Comparison of ENCODE assay signal across 14 cellular contexts in the genomic region with DNA sequence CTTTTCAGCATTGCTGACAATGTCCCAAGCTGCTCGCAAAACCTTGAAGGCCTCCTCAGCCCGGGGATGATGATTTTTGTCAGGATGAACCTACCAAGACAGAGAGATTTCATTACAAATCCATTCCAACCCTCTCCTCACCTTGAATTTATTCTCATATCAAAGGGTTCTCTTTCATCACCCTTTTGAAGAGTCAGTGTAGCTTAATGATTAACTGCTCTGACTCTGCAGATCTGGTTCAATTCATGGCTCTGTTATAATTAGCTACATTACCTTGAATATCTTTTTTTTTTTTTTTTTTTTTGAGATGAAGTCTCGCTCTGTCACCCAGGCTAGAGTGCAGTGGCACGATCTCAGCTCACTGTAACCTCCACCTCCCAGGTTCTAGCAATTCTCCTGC. TPM values are rescaled to one million over a fixed set of nuclear protein-coding genes. Genes with fewer than 3 reads are reported as not detected.
DNase-seq lines count a peak whose midpoint lies in the region; ATAC-seq and TF ChIP-seq lines count a peak whose summit lies in the region.
"Had no signal": no experiment of that assay in that cellular context is flagged by ENCODE, and none has a peak within 500 bp of the region (broad histone marks: within the 10 kb centered on the region; RNA-seq: fewer than 3 reads in every experiment).

No MANE protein-coding gene starts in this region.

- H3K4me3 ChIP-seq in ovary (no peak overlapping the region), brain microvascular endothelial cell (ENCODE audit: low read depth, low read length) (no peak overlapping the region)
- H3K4me3 ChIP-seq: BLaER1 treated with 17β-estradiol and CSF1 and Interleukin-3, amounts not matched to agents 10 nM and 100 nM; right atrium auricular region; SK-N-MC had no signal

- TF ChIP-seq EP300 in ovary (IDR thresholded peaks at IDR 0.05) = no peak

- no peak overlapping the region for H3K4me3 Mint-ChIP-seq in Calu3 (ENCODE audit: low read depth, unreplicated experiment)
- H3K4me3 Mint-ChIP-seq in activated T-helper 2 cell treated with anti-CD3 and anti-CD28 coated beads, Interferon-gamma antibody, Interleukin-2, Interleukin-4, amounts not matched to agents 10 μg/mL and 5 μg/mL and 100 μg/mL, durations not matched to agents 14 hours and 24 hours and 36 hours (ENCODE audit: low read depth) = no peak overlapping the region
- no peak overlapping the region for H3K4me3 Mint-ChIP-seq in memory B cell

- H3K27me3 Mint-ChIP-seq in Calu3 (ENCODE audit: unreplicated experiment) = no peaks in the 10 kb centered on the region
- H3K27me3 Mint-ChIP-seq in activated T-helper 2 cell treated with anti-CD3 and anti-CD28 coated beads, Interferon-gamma antibody, Interleukin-2, Interleukin-4, amounts not matched to agents 10 μg/mL and 5 μg/mL and 100 μg/mL, durations not matched to agents 14 hours and 24 hours and 36 hours (ENCODE audit: low read depth) = no peaks in the 10 kb centered on the region
- H3K27me3 Mint-ChIP-seq in memory B cell = no peaks in the 10 kb centered on the region

- peaks cover 6% of the 10 kb centered on the region for H3K4me1 ChIP-seq in ovary (ENCODE audit: insufficient read depth)

- H3K27me3 ChIP-seq in ovary = no peaks in the 10 kb centered on the region
- no peaks in the 10 kb centered on the region for H3K27me3 ChIP-seq in brain microvascular endothelial cell (replicated peaks)
- H3K27me3 ChIP-seq: BLaER1 treated with 17β-estradiol and CSF1 and Interleukin-3, amounts not matched to agents 10 nM and 100 nM; right atrium auricular region had no signal

- in situ Hi-C loops in ACHN (cut with HindIII; ENCODE audit: low pct_ligation_motif_present, low pct_unique_long_range_greater_than_20kb, low sequenced_read_pairs) (no loop called here), brain microvascular endothelial cell (cut with HindIII; ENCODE audit: low pct_ligation_motif_present, low sequenced_read_pairs) (no loop called here)

- no peaks in the 10 kb centered on the region for H3K9me3 ChIP-seq in ovary
- H3K9me3 ChIP-seq: BLaER1 treated with 17β-estradiol and CSF1 and Interleukin-3, amounts not matched to agents 10 nM and 100 nM; right atrium auricular region had no signal

- CTCF ChIA-PET in Calu3 (lab: Charles Lee) = interaction anchor here (0.6 to 1.9 kb wide), 6 partner anchors 35 to 132 kb away, joined by 3 to 9 read pairs (median 6); no protein-coding TSS in a partner anchor

- TF ChIP-seq POLR2A in ovary (IDR thresholded peaks at IDR 0.05) = no peak

- H3K27ac Mint-ChIP-seq in Calu3 (ENCODE audit: unreplicated experiment) = peak overlapping the region; percentile 84
- H3K27ac Mint-ChIP-seq in activated T-helper 2 cell treated with anti-CD3 and anti-CD28 coated beads, Interferon-gamma antibody, Interleukin-2, Interleukin-4, amounts not matched to agents 10 μg/mL and 5 μg/mL and 100 μg/mL, durations not matched to agents 14 hours and 24 hours and 36 hours = peak overlapping the region; percentile 18
- H3K27ac Mint-ChIP-seq in memory B cell = peak overlapping the region; percentile 71

- H3K9me3 Mint-ChIP-seq in Calu3 (ENCODE audit: low read depth, unreplicated experiment) (no peaks in the 10 kb centered on the region), memory B cell (no peaks in the 10 kb centered on the region)
- no peaks in the 10 kb centered on the region for H3K9me3 Mint-ChIP-seq in activated T-helper 2 cell treated with anti-CD3 and anti-CD28 coated beads, Interferon-gamma antibody, Interleukin-2, Interleukin-4, amounts not matched to agents 10 μg/mL and 5 μg/mL and 100 μg/mL, durations not matched to agents 14 hours and 24 hours and 36 hours

- TF ChIP-seq CTCF in Calu3 (IDR thresholded peaks at IDR 0.05; ENCODE audit: unreplicated experiment) (no peak), ovary (IDR thresholded peaks at IDR 0.05) (no peak), brain microvascular endothelial cell (IDR thresholded peaks at IDR 0.05; ENCODE audit: low read depth, low read length, missing control alignments) (no peak)

- 87 to 89% (median 87%) methylated on average over 4 of the region's 4 CpGs for WGBS in ovary, 3 donors

- H3K27ac ChIP-seq in ovary (no peak overlapping the region), brain microvascular endothelial cell (no peak overlapping the region)
- H3K27ac ChIP-seq: BLaER1 treated with 17β-estradiol and CSF1 and Interleukin-3, amounts not matched to agents 10 nM and 100 nM; right atrium auricular region had no signal

- ATAC-seq in memory B cell (ENCODE audit: low read depth) = no peak

- intact Hi-C loops in Calu3 (cut with micrococcal nuclease; ENCODE audit: unreplicated experiment) = no loop called here
- intact Hi-C loops in activated T-helper 2 cell treated with anti-CD3 and anti-CD28 coated beads, Interferon-gamma antibody, Interleukin-2, Interleukin-4, amounts not matched to agents 10 μg/mL and 5 μg/mL and 100 μg/mL, durations not matched to agents 14 hours and 24 hours and 36 hours (cut with micrococcal nuclease) = no loop called here
- intact Hi-C loops in ovary (cut with DNase I) = no loop called here

- H3K36me3 Mint-ChIP-seq in Calu3 (ENCODE audit: insufficient read depth, unreplicated experiment) (peaks cover 38% of the 10 kb centered on the region), memory B cell (peaks cover 8% of the 10 kb centered on the region)
- peaks cover 68% of the 10 kb centered on the region for H3K36me3 Mint-ChIP-seq in activated T-helper 2 cell treated with anti-CD3 and anti-CD28 coated beads, Interferon-gamma antibody, Interleukin-2, Interleukin-4, amounts not matched to agents 10 μg/mL and 5 μg/mL and 100 μg/mL, durations not matched to agents 14 hours and 24 hours and 36 hours (ENCODE audit: low read depth)

- peaks cover 56% of the 10 kb centered on the region for H3K4me1 Mint-ChIP-seq in Calu3 (ENCODE audit: low read depth, unreplicated experiment)
- H3K4me1 Mint-ChIP-seq in activated T-helper 2 cell treated with anti-CD3 and anti-CD28 coated beads, Interferon-gamma antibody, Interleukin-2, Interleukin-4, amounts not matched to agents 10 μg/mL and 5 μg/mL and 100 μg/mL, durations not matched to agents 14 hours and 24 hours and 36 hours (ENCODE audit: low read depth) = peaks cover 41% of the 10 kb centered on the region
- peaks cover 28% of the 10 kb centered on the region for H3K4me1 Mint-ChIP-seq in memory B cell

- no peaks in the 10 kb centered on the region for H3K36me3 ChIP-seq in ovary
- H3K36me3 ChIP-seq in brain microvascular endothelial cell (replicated peaks) = peaks cover 43% of the 10 kb centered on the region

- DNase-seq in ACHN (peak; percentile 48), Calu3 (no peak), memory B cell (ENCODE audit: low spot score in 2 of 2) (no peak), H4 (ENCODE audit: low spot score) (no peak), ovary (no peak), brain microvascular endothelial cell (no peak)
- DNase-seq in activated T-helper 2 cell treated with anti-CD3 and anti-CD28 coated beads, Interferon-gamma antibody, Interleukin-2, Interleukin-4, amounts not matched to agents 10 μg/mL and 5 μg/mL and 100 μg/mL, durations not matched to agents 14 hours and 24 hours and 36 hours (ENCODE audit: low spot score) = no peak
- DNase-seq: activated gamma-delta T cell, caudate nucleus, NCI-H1092 treated with DMSO at 0.1 percent for 48 hours, NCI-H2171 had no signal

- BruUV-seq in Calu3 (replicated peaks; lab: Mats Ljungman, UMichigan) = no TSS peak

RNA-seq across cellular contexts. Expression of a gene that starts 5.6 kb away (rescaled TPM):
- total RNA-seq in Calu3 (2022) (93.6 and 95.4 TPM in 2 replicates), ovary (10 to 100 TPM in 6 of 7 donors, 1 to 10 TPM in 1; 8.6 to 38.9 (median 20.8) TPM)
- 58.6 and 59.2 TPM in 2 replicates for total RNA-seq in activated T-helper 2 cell treated with anti-CD3 and anti-CD28 coated beads, Interferon-gamma antibody, Interleukin-2, Interleukin-4, amounts not matched to agents 10 μg/mL and 5 μg/mL and 100 μg/mL, durations not matched to agents 14 hours and 24 hours and 36 hours
- 35.9 and 37.2 TPM in 2 replicates for total RNA-seq in H4 (2014; rRNA removed; shearing (Covaris generic))
- polyA plus RNA-seq in ovary = 10 to 100 TPM; 15.7 to 35.5 TPM

RNA-seq across cellular contexts. Expression of a gene that starts 5.9 kb away (rescaled TPM):
- total RNA-seq in Calu3 (2022) (64.4 and 73.8 TPM in 2 replicates), ovary (10 to 100 TPM; 48.0 to 60.8 (median 58.6) TPM)
- total RNA-seq in activated T-helper 2 cell treated with anti-CD3 and anti-CD28 coated beads, Interferon-gamma antibody, Interleukin-2, Interleukin-4, amounts not matched to agents 10 μg/mL and 5 μg/mL and 100 μg/mL, durations not matched to agents 14 hours and 24 hours and 36 hours = 78.3 and 82.2 TPM in 2 replicates
- total RNA-seq in H4 (2014; rRNA removed; shearing (Covaris generic)) = 131 and 170 TPM in 2 replicates
- polyA plus RNA-seq in ovary = 10 to 100 TPM; 71.6 to 89.3 TPM

RNA-seq across cellular contexts. Expression of a gene that starts 6.0 kb away (rescaled TPM):
- 39.0 and 44.3 TPM in 2 replicates for total RNA-seq in Calu3 (2022)
- total RNA-seq in activated T-helper 2 cell treated with anti-CD3 and anti-CD28 coated beads, Interferon-gamma antibody, Interleukin-2, Interleukin-4, amounts not matched to agents 10 μg/mL and 5 μg/mL and 100 μg/mL, durations not matched to agents 14 hours and 24 hours and 36 hours = 34.8 and 35.2 TPM in 2 replicates
- 35.6 and 43.6 TPM in 2 replicates for total RNA-seq in H4 (2014; rRNA removed; shearing (Covaris generic))
- 10 to 100 TPM; 15.7 to 32.8 (median 23.0) TPM for total RNA-seq in ovary
- polyA plus RNA-seq in ovary = 10 to 100 TPM; 19.3 to 26.8 TPM

RNA-seq across cellular contexts. Expression of a gene that starts 19.3 kb away (rescaled TPM):
- total RNA-seq in Calu3 (2022) = not detected in 2 replicates
- not detected in 2 replicates for total RNA-seq in activated T-helper 2 cell treated with anti-CD3 and anti-CD28 coated beads, Interferon-gamma antibody, Interleukin-2, Interleukin-4, amounts not matched to agents 10 μg/mL and 5 μg/mL and 100 μg/mL, durations not matched to agents 14 hours and 24 hours and 36 hours
- 0.37 and 2.0 TPM in 2 replicates for total RNA-seq in H4 (2014; rRNA removed; shearing (Covaris generic))
- 10 to 100 TPM in 6 of 7 donors, 1 to 10 TPM in 1; 3.6 to 42.7 (median 23.3) TPM for total RNA-seq in ovary
- 10 to 100 TPM; 11.3 to 23.3 TPM for polyA plus RNA-seq in ovary

Comparison
In these comparisons a context has a peak if more than half of its experiments do, and no peak if none do; other contexts are left out.
1. H3K27ac Mint-ChIP-seq: peak in every context shown above with its lines; median percentile 84 in Calu3; 71 in memory B cell; 18 in activated T-helper 2 cell treated with anti-CD3 and anti-CD28 coated beads, Interferon-gamma antibody, Interleukin-2, Interleukin-4, amounts not matched to agents 10 μg/mL and 5 μg/mL and 100 μg/mL, durations not matched to agents 14 hours and 24 hours and 36 hours.